In the genomic region with DNA sequence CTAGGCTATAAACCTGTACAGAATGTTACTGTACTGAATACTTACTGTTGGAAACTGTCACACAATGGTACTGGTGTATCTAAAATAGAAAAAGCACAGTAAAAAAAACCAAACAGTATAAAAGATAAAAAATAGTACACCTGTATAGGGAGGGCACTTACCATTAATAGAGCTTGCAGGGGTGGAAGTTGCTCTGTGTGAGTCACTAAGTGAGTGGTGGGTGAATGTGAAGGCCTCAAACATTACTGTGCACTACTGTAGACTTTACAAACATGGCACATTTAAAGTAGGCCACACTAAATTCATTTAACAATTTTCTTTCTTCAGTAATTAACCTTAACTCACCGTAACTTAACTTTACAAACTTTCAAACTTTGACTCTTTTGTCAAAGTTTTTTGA, we compare ENCODE assay signal across 20 cellular contexts. TPM values are rescaled to one million over a fixed set of nuclear protein-coding genes. Genes with fewer than 3 reads are reported as not detected.
A peak's percentile ranks its signal among the peaks of the same experiment; 100 is the strongest.
DNase-seq lines count a peak whose midpoint lies in the region; ATAC-seq, FAIRE-seq and TF ChIP-seq lines count a peak whose summit lies in the region.
"Had no signal": no experiment of that assay in that cellular context is flagged by ENCODE, and none has a peak within 500 bp of the region (broad histone marks: within the 10 kb centered on the region; RNA-seq: fewer than 3 reads in every experiment).

No MANE protein-coding gene starts in this region.

- peak overlapping the region; percentile 92; the same call in 1 of the 2 replicates for H2AFZ ChIP-seq in OCI-LY7 (ENCODE audit: low read length)

- H3K4me3 Mint-ChIP-seq in activated naive CD8-positive, alpha-beta T cell treated with anti-CD3 and anti-CD28 coated beads, Interleukin-2, amount 50 U/mL, for 24 hours = no peak overlapping the region
- no peak overlapping the region for H3K4me3 Mint-ChIP-seq in activated naive CD8-positive, alpha-beta T cell treated with anti-CD3 and anti-CD28 coated beads for 36 hours
- no peak overlapping the region for H3K4me3 Mint-ChIP-seq in activated T-helper 17 cell treated with anti-CD3 and anti-CD28 coated beads, Interleukin-2, amount 50 U/mL, for 72 hours
- no peak overlapping the region for H3K4me3 Mint-ChIP-seq in activated CD4-positive, alpha-beta T cell treated with anti-CD3 and anti-CD28 coated beads for 36 hours
- H3K4me3 Mint-ChIP-seq: CD14-positive monocyte; CD4-positive, alpha-beta memory T cell; H9 had no signal

- peaks cover 24% of the 10 kb centered on the region for H3K4me1 ChIP-seq in OCI-LY7 (ENCODE audit: insufficient read depth, low read length, poor library complexity, severe bottlenecking)
- H3K4me1 ChIP-seq: A549 had no signal

- peak; percentile 67 for FAIRE-seq in GM12892 (lab: Jason Lieb, UNC)
- FAIRE-seq: A549, GM19239, H1, HTR-8/SVneo had no signal

- no peaks in the 10 kb centered on the region for H3K9me2 ChIP-seq in OCI-LY7 (ENCODE audit: insufficient read depth, low read length)

- peaks cover 16% of the 10 kb centered on the region for H3K4me1 Mint-ChIP-seq in activated naive CD8-positive, alpha-beta T cell treated with anti-CD3 and anti-CD28 coated beads, Interleukin-2, amount 50 U/mL, for 24 hours
- peaks cover 26% of the 10 kb centered on the region for H3K4me1 Mint-ChIP-seq in activated naive CD8-positive, alpha-beta T cell treated with anti-CD3 and anti-CD28 coated beads for 36 hours
- peaks cover under 1% of the 10 kb centered on the region for H3K4me1 Mint-ChIP-seq in activated T-helper 17 cell treated with anti-CD3 and anti-CD28 coated beads, Interleukin-2, amount 50 U/mL, for 72 hours
- H3K4me1 Mint-ChIP-seq in activated CD4-positive, alpha-beta T cell treated with anti-CD3 and anti-CD28 coated beads for 36 hours = peaks cover 5% of the 10 kb centered on the region
- H3K4me1 Mint-ChIP-seq: CD4-positive, alpha-beta memory T cell; H9 had no signal

- no TSS peak for BruUV-seq in OCI-LY7 (replicated peaks; lab: Mats Ljungman, UMichigan)

- DNase-seq in activated naive CD8-positive, alpha-beta T cell treated with anti-CD3 and anti-CD28 coated beads, Interleukin-2, amount 50 U/mL, for 24 hours = no peak
- no peak for DNase-seq in activated naive CD8-positive, alpha-beta T cell treated with anti-CD3 and anti-CD28 coated beads for 36 hours
- DNase-seq in GM12892 (ENCODE audit: insufficient read length) (no peak), OCI-LY7 (ENCODE audit: low spot score) (no peak), putamen (ENCODE audit: low spot score) (peak; percentile 47)
- DNase-seq in activated CD4-positive, alpha-beta T cell treated with anti-CD3 and anti-CD28 coated beads for 36 hours = no peak
- DNase-seq: Calu3; CD4-positive, alpha-beta memory T cell; DMS79 treated with DMSO at 0.1 percent for 48 hours; GF-D8; H9 had no signal

- intact Hi-C loops in OCI-LY7 (cut with micrococcal nuclease; ENCODE audit: unreplicated experiment) = loop anchor here (5.0 kb wide), 1 partner anchor 139 kb away; a partner anchor contains a TSS
- intact Hi-C loops in activated CD4-positive, alpha-beta T cell treated with anti-CD3 and anti-CD28 coated beads for 36 hours (cut with DNase I, micrococcal nuclease) = no loop called here

- no peaks in the 10 kb centered on the region for H3K36me3 Mint-ChIP-seq in activated naive CD8-positive, alpha-beta T cell treated with anti-CD3 and anti-CD28 coated beads, Interleukin-2, amount 50 U/mL, for 24 hours (ENCODE audit: low read depth)
- H3K36me3 Mint-ChIP-seq in activated naive CD8-positive, alpha-beta T cell treated with anti-CD3 and anti-CD28 coated beads for 36 hours = peaks cover 13% of the 10 kb centered on the region
- H3K36me3 Mint-ChIP-seq in activated T-helper 17 cell treated with anti-CD3 and anti-CD28 coated beads, Interleukin-2, amount 50 U/mL, for 72 hours (ENCODE audit: low read depth) = peaks cover 8% of the 10 kb centered on the region
- no peaks in the 10 kb centered on the region for H3K36me3 Mint-ChIP-seq in activated CD4-positive, alpha-beta T cell treated with anti-CD3 and anti-CD28 coated beads for 36 hours (ENCODE audit: low read depth)
- H3K36me3 Mint-ChIP-seq: CD4-positive, alpha-beta memory T cell had no signal

- no peaks in the 10 kb centered on the region for H3K79me2 ChIP-seq in OCI-LY7 (ENCODE audit: insufficient read depth, low read depth, low read length)

- no peaks in the 10 kb centered on the region for H4K20me1 ChIP-seq in OCI-LY7 (ENCODE audit: insufficient read depth, low read length)
- H4K20me1 ChIP-seq: BLaER1 had no signal

- no peak overlapping the region for H3K27ac Mint-ChIP-seq in activated naive CD8-positive, alpha-beta T cell treated with anti-CD3 and anti-CD28 coated beads, Interleukin-2, amount 50 U/mL, for 24 hours
- H3K27ac Mint-ChIP-seq in activated naive CD8-positive, alpha-beta T cell treated with anti-CD3 and anti-CD28 coated beads for 36 hours = no peak overlapping the region
- no peak overlapping the region for H3K27ac Mint-ChIP-seq in activated T-helper 17 cell treated with anti-CD3 and anti-CD28 coated beads, Interleukin-2, amount 50 U/mL, for 72 hours
- no peak overlapping the region for H3K27ac Mint-ChIP-seq in activated CD4-positive, alpha-beta T cell treated with anti-CD3 and anti-CD28 coated beads for 36 hours
- H3K27ac Mint-ChIP-seq: CD14-positive monocyte; CD4-positive, alpha-beta memory T cell; H9 had no signal

- POLR2A ChIA-PET in OCI-LY7 (lab: Charles Lee) = interaction anchor here (0.5 to 2.0 kb wide), 10 partner anchors 9 to 375 kb away, joined by 3 to 10 read pairs (median 6); a partner anchor contains a TSS
- POLR2A ChIA-PET in activated CD4-positive, alpha-beta T cell treated with anti-CD3 and anti-CD28 coated beads for 36 hours (lab: Charles Lee) = no interaction called here

- no peak overlapping the region for H3K4me3 ChIP-seq in OCI-LY7 (ENCODE audit: low read depth, low read length, poor library complexity, severe bottlenecking)
- H3K4me3 ChIP-seq: A549, BLaER1 had no signal

- CTCF ChIA-PET in OCI-LY7 (lab: Charles Lee; ENCODE audit: unreplicated experiment) = interaction anchor here (1.2 kb wide), 1 partner anchor 7 kb away, joined by 3 read pairs; no protein-coding TSS in a partner anchor
- CTCF ChIA-PET in activated CD4-positive, alpha-beta T cell treated with anti-CD3 and anti-CD28 coated beads for 36 hours (lab: Charles Lee) = no interaction called here

- no peaks in the 10 kb centered on the region for H3K9me3 ChIP-seq in OCI-LY7 (ENCODE audit: low read length)
- H3K9me3 ChIP-seq: A549, BLaER1 had no signal

- H3K4me2 ChIP-seq in OCI-LY7 (ENCODE audit: low read length) = no peak overlapping the region
- H3K4me2 ChIP-seq: A549, BLaER1 had no signal

- no peak for TF ChIP-seq CTCF in OCI-LY7 (conservative IDR thresholded peaks at IDR 0.05; ENCODE audit: low read length)

- TF ChIP-seq POLR2A in GM12892 (IDR thresholded peaks at IDR 0.05; ENCODE audit: low read depth, low read length) = no peak

- H3K27ac ChIP-seq in OCI-LY7 (ENCODE audit: low read depth, low read length, poor library complexity, severe bottlenecking) = no peak overlapping the region
- H3K27ac ChIP-seq: 22Rv1, A549, BLaER1, HL-60 had no signal

- H3K27me3 Mint-ChIP-seq in activated naive CD8-positive, alpha-beta T cell treated with anti-CD3 and anti-CD28 coated beads, Interleukin-2, amount 50 U/mL, for 24 hours = no peaks in the 10 kb centered on the region
- H3K27me3 Mint-ChIP-seq in activated naive CD8-positive, alpha-beta T cell treated with anti-CD3 and anti-CD28 coated beads for 36 hours = no peaks in the 10 kb centered on the region
- H3K27me3 Mint-ChIP-seq in activated T-helper 17 cell treated with anti-CD3 and anti-CD28 coated beads, Interleukin-2, amount 50 U/mL, for 72 hours = peaks cover 1% of the 10 kb centered on the region
- no peaks in the 10 kb centered on the region for H3K27me3 Mint-ChIP-seq in activated CD4-positive, alpha-beta T cell treated with anti-CD3 and anti-CD28 coated beads for 36 hours

- H3K9me3 Mint-ChIP-seq in activated naive CD8-positive, alpha-beta T cell treated with anti-CD3 and anti-CD28 coated beads, Interleukin-2, amount 50 U/mL, for 24 hours = no peaks in the 10 kb centered on the region
- no peaks in the 10 kb centered on the region for H3K9me3 Mint-ChIP-seq in activated naive CD8-positive, alpha-beta T cell treated with anti-CD3 and anti-CD28 coated beads for 36 hours
- no peaks in the 10 kb centered on the region for H3K9me3 Mint-ChIP-seq in activated T-helper 17 cell treated with anti-CD3 and anti-CD28 coated beads, Interleukin-2, amount 50 U/mL, for 72 hours
- no peaks in the 10 kb centered on the region for H3K9me3 Mint-ChIP-seq in activated CD4-positive, alpha-beta T cell treated with anti-CD3 and anti-CD28 coated beads for 36 hours (ENCODE audit: low read depth)
- H3K9me3 Mint-ChIP-seq: CD14-positive monocyte; CD4-positive, alpha-beta memory T cell; H9 had no signal

- no peaks in the 10 kb centered on the region for H3K36me3 ChIP-seq in OCI-LY7 (ENCODE audit: insufficient read depth, low read length)

- ATAC-seq in activated naive CD8-positive, alpha-beta T cell treated with anti-CD3 and anti-CD28 coated beads, Interleukin-2, amount 50 U/mL, for 24 hours = peak; percentile 34
- ATAC-seq in activated T-helper 17 cell treated with anti-CD3 and anti-CD28 coated beads, Interleukin-2, amount 50 U/mL, for 72 hours (replicated peaks) = no peak
- ATAC-seq in activated CD4-positive, alpha-beta T cell treated with anti-CD3 and anti-CD28 coated beads for 36 hours = no peak
- ATAC-seq: A549 had no signal

RNA-seq across cellular contexts. Expression of a gene that starts 22.0 kb away (rescaled TPM):
- 10 to 100 TPM; 14.0 to 16.4 TPM for total RNA-seq in activated naive CD8-positive, alpha-beta T cell treated with anti-CD3 and anti-CD28 coated beads for 36 hours
- polyA plus RNA-seq in GM12892 (2012; ENCODE audit: missing spikeins) = 1.6 TPM
- not detected in 2 replicates for total RNA-seq in OCI-LY7 (2014; rRNA removed; shearing (Covaris generic))
- total RNA-seq in OCI-LY7 (2022) = not detected in 2 replicates
- 1 to 10 TPM; 2.1 to 5.6 TPM for total RNA-seq in activated T-helper 17 cell treated with anti-CD3 and anti-CD28 coated beads, Interleukin-2, amount 50 U/mL, for 72 hours
- 1 to 10 TPM in 1 of 2 experiments, under 1 TPM in 1; 0.60 to 1.1 TPM for total RNA-seq in activated CD4-positive, alpha-beta T cell treated with anti-CD3 and anti-CD28 coated beads for 36 hours
